8 cellular contexts compared by ENCODE assay signal in the genomic region with DNA sequence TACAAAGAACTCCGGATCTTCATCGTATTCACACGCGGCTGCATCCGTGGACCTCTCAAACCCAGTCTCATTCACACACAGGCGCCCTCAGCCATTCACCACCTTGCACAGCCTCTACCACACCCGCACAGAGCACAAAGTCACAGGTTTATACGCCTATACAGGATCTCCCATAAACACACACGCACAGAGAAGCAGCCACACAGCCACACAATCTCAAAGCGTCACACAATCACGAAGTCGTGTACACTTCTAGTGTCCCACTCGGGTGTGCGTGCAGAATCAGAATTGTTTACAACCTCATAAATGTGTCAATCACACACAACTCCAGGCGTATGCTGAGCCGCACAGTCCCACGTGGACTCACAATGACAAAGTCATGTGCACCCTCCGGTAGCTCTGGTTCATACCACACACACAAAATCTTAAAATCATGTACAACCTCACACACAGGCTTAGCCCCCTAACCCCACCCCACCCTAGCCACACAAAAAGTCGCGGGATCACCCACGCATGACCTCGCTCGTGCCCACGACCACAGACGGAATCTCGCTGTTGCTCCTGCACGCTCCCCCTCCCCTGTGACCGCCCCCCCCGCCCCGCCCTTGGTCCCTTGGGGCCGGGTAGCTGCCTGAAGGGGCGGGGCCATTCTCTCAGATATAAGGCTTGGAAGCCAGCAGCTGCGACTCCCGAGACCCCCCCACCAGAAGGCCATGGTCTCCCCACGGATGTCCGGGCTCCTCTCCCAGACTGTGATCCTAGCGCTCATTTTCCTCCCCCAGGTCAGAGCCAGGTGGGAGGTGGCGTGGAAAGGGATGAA.
DNase-seq lines count a peak whose midpoint lies in the region; ATAC-seq and TF ChIP-seq lines count a peak whose summit lies in the region.

A gene with protein sequence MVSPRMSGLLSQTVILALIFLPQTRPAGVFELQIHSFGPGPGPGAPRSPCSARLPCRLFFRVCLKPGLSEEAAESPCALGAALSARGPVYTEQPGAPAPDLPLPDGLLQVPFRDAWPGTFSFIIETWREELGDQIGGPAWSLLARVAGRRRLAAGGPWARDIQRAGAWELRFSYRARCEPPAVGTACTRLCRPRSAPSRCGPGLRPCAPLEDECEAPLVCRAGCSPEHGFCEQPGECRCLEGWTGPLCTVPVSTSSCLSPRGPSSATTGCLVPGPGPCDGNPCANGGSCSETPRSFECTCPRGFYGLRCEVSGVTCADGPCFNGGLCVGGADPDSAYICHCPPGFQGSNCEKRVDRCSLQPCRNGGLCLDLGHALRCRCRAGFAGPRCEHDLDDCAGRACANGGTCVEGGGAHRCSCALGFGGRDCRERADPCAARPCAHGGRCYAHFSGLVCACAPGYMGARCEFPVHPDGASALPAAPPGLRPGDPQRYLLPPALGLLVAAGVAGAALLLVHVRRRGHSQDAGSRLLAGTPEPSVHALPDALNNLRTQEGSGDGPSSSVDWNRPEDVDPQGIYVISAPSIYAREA (plus strand): TSS at position 686 of the 820 bp plus-strand sequence. CDS start 28 bp downstream, at position 714.

- ATAC-seq in GM21723 (IDR thresholded peaks at IDR 0.05; ENCODE audit: unreplicated experiment) (no peak), GM21526 (IDR thresholded peaks at IDR 0.05; ENCODE audit: low FRiP score, unreplicated experiment) (no peak)

- DNase-seq in DMS79 treated with DMSO at 0.1 percent for 48 hours (lab: John Stamatoyannopoulos, UW) (peak; percentile 77), NCI-H1417 (lab: John Stamatoyannopoulos, UW) (peak; percentile 90 to 95 (median 92)), AG20443 (ENCODE audit: low spot score) (no peak), inferior parietal cortex (ENCODE audit: extremely low spot score) (no peak)

- no peak for TF ChIP-seq CTCF in WI38 (IDR thresholded peaks at IDR 0.05; ENCODE audit: low read depth, low read length)

- 0 out of 2 replicates have a peak within 1 kb of the TSS, but pooled peaks have one; percentile 8 for H3K4me3 ChIP-seq in WI38 (ENCODE audit: low read depth, low read length)
- peak within 1 kb of the TSS; percentile 57 for H3K4me3 ChIP-seq in iPS-11a (ENCODE audit: low read depth, low read length)

Comparison
In these comparisons a context has a peak if more than half of its experiments do, and no peak if none do; other contexts are left out.
1. DNase-seq: peak in DMS79 treated with DMSO at 0.1 percent for 48 hours (single experiment) and NCI-H1417 (3 of 3); none in AG20443 (single experiment) and inferior parietal cortex (single experiment).